Comparison of ENCODE assay signal across 33 cellular contexts in genomic region chr1:9174762-9175161, GRCh38.
"Had no signal": no experiment of that assay in that cellular context is flagged by ENCODE, and none has a peak within 500 bp of the region (broad histone marks: within the 10 kb centered on the region; RNA-seq: fewer than 3 reads in every experiment).

No MANE protein-coding gene starts in this region.

- FAIRE-seq: urothelium cell line had no signal

- H3K4me3 Mint-ChIP-seq: naive thymus-derived CD8-positive, alpha-beta T cell; natural killer cell treated with Interleukin-12 subunit alpha and Interleukin-12 subunit beta and Interleukin-15 and Interleukin-18, amount 100 ng/mL, for 72 hours; nephron progenitor cell; neural crest cell; stimulated activated memory B cell treated with anti-CD40 and anti-IgM and Interleukin-4, amounts not matched to agents 10 μg/mL and 1 μg/mL and 100 μg/mL, for 72 hours; stimulated activated naive CD8-positive, alpha-beta T cell treated with anti-CD3 and anti-CD28 coated beads, Interleukin-15, amount 100 ng/mL, for 72 hours had no signal

- H3K27me3 Mint-ChIP-seq: progenitor cell of endocrine pancreas had no signal

- H3K27ac Mint-ChIP-seq: naive thymus-derived CD8-positive, alpha-beta T cell; natural killer cell treated with Interleukin-12 subunit alpha and Interleukin-12 subunit beta and Interleukin-15 and Interleukin-18, amount 100 ng/mL, for 72 hours; progenitor cell of endocrine pancreas; stimulated activated naive CD8-positive, alpha-beta T cell treated with anti-CD3 and anti-CD28 coated beads, Interleukin-15, amount 100 ng/mL, for 72 hours had no signal

- H3K27me3 ChIP-seq: ovary, suprapubic skin, testis, tibial artery, transverse colon, upper lobe of left lung, vagina had no signal

- H2AFZ ChIP-seq: parathyroid adenoma had no signal

- H3K4me1 Mint-ChIP-seq: naive thymus-derived CD8-positive, alpha-beta T cell; stimulated activated naive CD8-positive, alpha-beta T cell treated with anti-CD3 and anti-CD28 coated beads, Interleukin-15, amount 100 ng/mL, for 72 hours had no signal

- ATAC-seq: naive thymus-derived CD8-positive, alpha-beta T cell; natural killer cell treated with Interleukin-12 subunit alpha and Interleukin-12 subunit beta and Interleukin-15 and Interleukin-18, amount 100 ng/mL, for 72 hours; psoas muscle; right cardiac atrium; sciatic nerve; stimulated activated memory B cell treated with anti-CD40 and anti-IgM and Interleukin-4, amounts not matched to agents 10 μg/mL and 1 μg/mL and 100 μg/mL, for 72 hours; stimulated activated naive CD8-positive, alpha-beta T cell treated with anti-CD3 and anti-CD28 coated beads, Interleukin-15, amount 100 ng/mL, for 72 hours; stimulated activated naive CD8-positive, alpha-beta T cell treated with anti-CD3 and anti-CD28 coated beads, Interleukin-15, Interleukin-2, amounts not matched to agents 100 U/mL and 50 U/mL, for 24 hours had no signal

- H3K9ac ChIP-seq: parathyroid adenoma had no signal

- H3K9me3 ChIP-seq: neutrophil, ovary, psoas muscle, spleen, suprapubic skin, testis, tibial artery, transverse colon, upper lobe of left lung, vagina had no signal

- H3K36me3 Mint-ChIP-seq: naive thymus-derived CD8-positive, alpha-beta T cell; natural killer cell treated with Interleukin-12 subunit alpha and Interleukin-12 subunit beta and Interleukin-15 and Interleukin-18, amount 100 ng/mL, for 72 hours had no signal

- H3K27ac ChIP-seq: neutrophil, ovary, parathyroid adenoma, psoas muscle, spleen, suprapubic skin, tibial artery, transverse colon, vagina had no signal

- DNase-seq: naive thymus-derived CD8-positive, alpha-beta T cell; nephron progenitor cell; nucleus accumbens; ovary; posterior cingulate gyrus; psoas muscle; right cardiac atrium; spleen; stimulated activated CD4-positive, alpha-beta T cell treated with anti-CD3 and anti-CD28 coated beads, Interleukin-12 subunit alpha, Interleukin-12 subunit beta, amount 100 ng/mL, for 4 hours; stimulated activated CD4-positive, alpha-beta T cell treated with anti-CD3 and anti-CD28 coated beads, Interleukin-1b, Interleukin-23, amount 100 ng/mL, for 48 hours; stimulated activated CD4-positive, alpha-beta T cell treated with anti-CD3 and anti-CD28 coated beads, Interleukin-4, amount 100 ng/mL, for 1 hour; stimulated activated CD4-positive, alpha-beta T cell treated with anti-CD3 and anti-CD28 coated beads, Interleukin-4, amount 100 ng/mL, for 4 hours; stimulated activated CD8-positive, alpha-beta memory T cell treated with anti-CD3 and anti-CD28 coated beads, Interleukin-4, amount 100 ng/mL, for 48 hours; stimulated activated naive CD4-positive, alpha-beta T cell; stimulated activated naive CD8-positive, alpha-beta T cell treated with anti-CD3 and anti-CD28 coated beads, Interleukin-15, amount 100 ng/mL, for 72 hours; stimulated activated naive CD8-positive, alpha-beta T cell treated with anti-CD3 and anti-CD28 coated beads, Interleukin-15, Interleukin-2, amounts not matched to agents 100 U/mL and 50 U/mL, for 24 hours; substantia nigra; testis; transverse colon; upper lobe of left lung had no signal

- H3K4me3 ChIP-seq: ovary, psoas muscle, skin epidermis, smooth muscle cell, spleen, suprapubic skin, testis, tibial artery, transverse colon, upper lobe of left lung, vagina had no signal

- H3K4me2 ChIP-seq: smooth muscle cell had no signal

- H3K9me3 Mint-ChIP-seq: naive thymus-derived CD8-positive, alpha-beta T cell; natural killer cell treated with Interleukin-12 subunit alpha and Interleukin-12 subunit beta and Interleukin-15 and Interleukin-18, amount 100 ng/mL, for 72 hours; neural crest cell; stimulated activated memory B cell treated with anti-CD40 and anti-IgM and Interleukin-4, amounts not matched to agents 10 μg/mL and 1 μg/mL and 100 μg/mL, for 72 hours; stimulated activated naive CD8-positive, alpha-beta T cell treated with anti-CD3 and anti-CD28 coated beads, Interleukin-15, amount 100 ng/mL, for 72 hours had no signal

- H3K4me1 ChIP-seq: parathyroid adenoma, psoas muscle, suprapubic skin, testis, transverse colon, vagina had no signal

- H3K36me3 ChIP-seq: neutrophil, ovary, suprapubic skin, transverse colon, upper lobe of left lung, vagina had no signal
